10 cellular contexts compared by ENCODE assay signal in the genomic region with DNA sequence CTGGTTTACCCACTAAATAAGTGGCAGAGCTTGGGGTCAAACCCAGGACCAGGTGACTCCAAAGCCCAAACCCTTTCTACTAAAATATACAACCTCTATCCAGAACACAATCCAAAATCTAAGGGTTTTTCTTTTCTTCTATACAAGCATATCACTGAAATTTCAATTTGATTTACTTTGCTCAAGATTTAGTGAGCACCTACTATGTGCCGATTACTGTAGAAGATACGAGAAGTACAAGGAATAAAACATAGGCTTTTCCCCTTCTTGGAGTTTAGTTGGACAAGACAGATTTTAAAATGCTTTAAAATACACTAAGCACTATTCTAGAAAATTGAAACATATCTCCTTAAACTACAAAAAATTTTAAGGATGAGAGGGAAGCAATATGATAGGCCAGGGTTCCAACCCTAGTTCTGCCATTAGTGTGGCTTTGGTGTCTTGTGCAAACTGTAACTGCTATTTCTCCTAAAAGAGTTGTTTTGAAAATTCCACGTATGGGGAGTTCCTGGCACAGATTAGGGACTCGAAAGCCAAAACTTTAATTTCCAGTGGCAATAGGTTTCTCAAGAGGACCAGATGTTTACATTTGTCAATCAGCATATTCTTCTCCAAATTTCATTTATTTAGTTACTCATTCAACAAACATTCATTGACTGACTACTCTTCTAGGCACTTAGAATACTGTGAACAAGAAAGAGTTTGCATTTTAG. TPM values are rescaled to one million over a fixed set of nuclear protein-coding genes. Genes with fewer than 3 reads are reported as not detected.
DNase-seq lines count a peak whose midpoint lies in the region; ATAC-seq, FAIRE-seq and TF ChIP-seq lines count a peak whose summit lies in the region.
"Had no signal": no experiment of that assay in that cellular context is flagged by ENCODE, and none has a peak within 500 bp of the region (broad histone marks: within the 10 kb centered on the region; RNA-seq: fewer than 3 reads in every experiment).

No MANE protein-coding gene starts in this region.

- no peaks in the 10 kb centered on the region for H3K9me3 ChIP-seq in iPS-20b (ENCODE audit: insufficient read depth, low read depth, low read length)
- no peaks in the 10 kb centered on the region for H3K9me3 ChIP-seq in tibial artery

- TF ChIP-seq CTCF in tibial artery (IDR thresholded peaks at IDR 0.05): no peak

- peaks cover 7% of the 10 kb centered on the region for H3K36me3 Mint-ChIP-seq in activated naive CD4-positive, alpha-beta T cell treated with anti-CD3 and anti-CD28 coated beads for 36 hours (ENCODE audit: low read depth)
- peaks cover 9% of the 10 kb centered on the region for H3K36me3 Mint-ChIP-seq in activated CD4-positive, alpha-beta memory T cell treated with anti-CD3 and anti-CD28 coated beads for 36 hours

- POLR2A ChIA-PET in activated CD4-positive, alpha-beta memory T cell treated with anti-CD3 and anti-CD28 coated beads for 36 hours (lab: Charles Lee): no interaction called here

- intact Hi-C loops in activated naive CD4-positive, alpha-beta T cell treated with anti-CD3 and anti-CD28 coated beads for 36 hours (cut with micrococcal nuclease): loop anchor here (5.0 to 10.0 kb wide), 6 partner anchors 443 to 914 kb away; a partner anchor contains a TSS
- intact Hi-C loops in activated CD4-positive, alpha-beta memory T cell treated with anti-CD3 and anti-CD28 coated beads for 36 hours (cut with micrococcal nuclease): loop anchor here (2.0 to 10.0 kb wide), 4 partner anchors 483 to 1053 kb away; a partner anchor contains a TSS
- intact Hi-C loops in tibial artery (cut with DNase I; ENCODE audit: low total_unique reads): loop anchor here (10.0 kb wide), 1 partner anchor 1663 kb away; no protein-coding TSS in a partner anchor

- H3K4me1 ChIP-seq in iPS-20b (ENCODE audit: insufficient read depth, low read length) (peaks cover 8% of the 10 kb centered on the region), tibial artery (peaks cover 0 to 59% (median 29%) of the 10 kb centered on the region in 4 donors)

- TF ChIP-seq POLR2A in GM12891 (IDR thresholded peaks at IDR 0.05; ENCODE audit: low read depth, low read length): no peak

- no peak overlapping the region for H3K27ac ChIP-seq in iPS-20b (ENCODE audit: low read length)
- H3K27ac ChIP-seq in tibial artery: peak overlapping the region; percentile 88 to 96

- no peaks in the 10 kb centered on the region for H3K9me3 Mint-ChIP-seq in activated naive CD4-positive, alpha-beta T cell treated with anti-CD3 and anti-CD28 coated beads for 36 hours
- no peaks in the 10 kb centered on the region for H3K9me3 Mint-ChIP-seq in activated CD4-positive, alpha-beta memory T cell treated with anti-CD3 and anti-CD28 coated beads for 36 hours

- no peak for ATAC-seq in GM18868 (IDR thresholded peaks at IDR 0.05; ENCODE audit: unreplicated experiment)

- FAIRE-seq in GM12891 (lab: Jason Lieb, UNC): no peak
- FAIRE-seq: colon had no signal

- H3K9ac ChIP-seq in iPS-20b (ENCODE audit: low read depth, low read length): no peak overlapping the region

- peak overlapping the region; percentile 39 for H3K4me3 Mint-ChIP-seq in activated naive CD4-positive, alpha-beta T cell treated with anti-CD3 and anti-CD28 coated beads for 36 hours
- H3K4me3 Mint-ChIP-seq in activated CD4-positive, alpha-beta memory T cell treated with anti-CD3 and anti-CD28 coated beads for 36 hours: peak overlapping the region; percentile 46

- CTCF ChIA-PET in activated naive CD4-positive, alpha-beta T cell treated with anti-CD3 and anti-CD28 coated beads for 36 hours (lab: Charles Lee): no interaction called here
- CTCF ChIA-PET in activated CD4-positive, alpha-beta memory T cell treated with anti-CD3 and anti-CD28 coated beads for 36 hours (lab: Charles Lee): no interaction called here

- H3K27ac Mint-ChIP-seq in activated naive CD4-positive, alpha-beta T cell treated with anti-CD3 and anti-CD28 coated beads for 36 hours: no peak overlapping the region
- no peak overlapping the region for H3K27ac Mint-ChIP-seq in activated CD4-positive, alpha-beta memory T cell treated with anti-CD3 and anti-CD28 coated beads for 36 hours

- DNase-seq in activated naive CD4-positive, alpha-beta T cell treated with anti-CD3 and anti-CD28 coated beads for 36 hours: no peak
- no peak for DNase-seq in activated naive CD4-positive, alpha-beta T cell treated with anti-CD3 and anti-CD28 coated beads, Interleukin-2, amount 50 U/mL, for 16 hours
- no peak for DNase-seq in activated CD4-positive, alpha-beta memory T cell treated with anti-CD3 and anti-CD28 coated beads for 36 hours
- no peak for DNase-seq in tibial artery
- DNase-seq in GM12891 (ENCODE audit: insufficient read length, low spot score): no peak
- DNase-seq in NCI-H82 (lab: John Stamatoyannopoulos, UW): no peak
- DNase-seq: DMS 273 treated with DMSO at 0.1 percent for 48 hours had no signal

- H3K4me3 ChIP-seq in iPS-20b (ENCODE audit: low read length) (0 out of 2 replicates have a peak overlapping the region, but pooled peaks have one; percentile 19), tibial artery (peak overlapping the region; percentile 76 to 88)

- peaks cover 47% of the 10 kb centered on the region for H3K4me1 Mint-ChIP-seq in activated naive CD4-positive, alpha-beta T cell treated with anti-CD3 and anti-CD28 coated beads for 36 hours (ENCODE audit: low read depth)
- peaks cover 47% of the 10 kb centered on the region for H3K4me1 Mint-ChIP-seq in activated CD4-positive, alpha-beta memory T cell treated with anti-CD3 and anti-CD28 coated beads for 36 hours (ENCODE audit: low read depth)

- H3K36me3 ChIP-seq in iPS-20b (ENCODE audit: insufficient read depth, low read depth, low read length) (peaks cover 10% of the 10 kb centered on the region; the same call in 1 of the 2 replicates), tibial artery (peaks cover 0 to 12% (median 10%) of the 10 kb centered on the region in 3 donors)

- H3K27me3 ChIP-seq in iPS-20b (ENCODE audit: insufficient read depth, low read length): no peaks in the 10 kb centered on the region
- H3K27me3 ChIP-seq in tibial artery: no peaks in the 10 kb centered on the region

- no peaks in the 10 kb centered on the region for H3K27me3 Mint-ChIP-seq in activated naive CD4-positive, alpha-beta T cell treated with anti-CD3 and anti-CD28 coated beads for 36 hours (ENCODE audit: low read depth)
- no peaks in the 10 kb centered on the region for H3K27me3 Mint-ChIP-seq in activated CD4-positive, alpha-beta memory T cell treated with anti-CD3 and anti-CD28 coated beads for 36 hours

TF ChIP-seq in GM12891, 5 proteins besides CTCF, POLR2A, EP300 and RAD21:
- no peak for TF ChIP-seq SPI1 (IDR thresholded peaks at IDR 0.05; ENCODE audit: low read depth, low read length)
- TF ChIP-seq TAF1 (IDR thresholded peaks at IDR 0.05; ENCODE audit: low read depth, low read length): no peak
- no peak for TF ChIP-seq POLR2AphosphoS5 (IDR thresholded peaks at IDR 0.05; ENCODE audit: low read depth, low read length)
- TF ChIP-seq PAX5 (IDR thresholded peaks at IDR 0.05; ENCODE audit: insufficient read depth, low read length, severe bottlenecking): no peak
- TF ChIP-seq POU2F2 (IDR thresholded peaks at IDR 0.05; ENCODE audit: low read depth, low read length): no peak

RNA-seq across cellular contexts. Expression of a gene that starts 2.6 kb away (rescaled TPM):
- total RNA-seq in activated naive CD4-positive, alpha-beta T cell treated with anti-CD3 and anti-CD28 coated beads for 36 hours: 1 to 10 TPM; 7.0 to 7.6 TPM
- total RNA-seq in activated CD4-positive, alpha-beta memory T cell treated with anti-CD3 and anti-CD28 coated beads for 36 hours: 1 to 10 TPM; 7.8 to 7.9 TPM
- 8.9 TPM for polyA plus RNA-seq in GM12891 (2012; ENCODE audit: low read depth, missing spikeins)

RNA-seq across cellular contexts. Expression of a gene that starts 2.8 kb away (rescaled TPM):
- 10 to 100 TPM; 15.2 to 15.6 TPM for total RNA-seq in activated naive CD4-positive, alpha-beta T cell treated with anti-CD3 and anti-CD28 coated beads for 36 hours
- 10 to 100 TPM; 21.0 to 26.4 TPM for total RNA-seq in activated CD4-positive, alpha-beta memory T cell treated with anti-CD3 and anti-CD28 coated beads for 36 hours
- 21.2 TPM for polyA plus RNA-seq in GM12891 (2012; ENCODE audit: low read depth, missing spikeins)

RNA-seq across cellular contexts. Expression of a gene that starts 16.4 kb away (rescaled TPM):
- total RNA-seq in activated naive CD4-positive, alpha-beta T cell treated with anti-CD3 and anti-CD28 coated beads for 36 hours: under 1 TPM; 0.64 to 0.67 TPM
- total RNA-seq in activated CD4-positive, alpha-beta memory T cell treated with anti-CD3 and anti-CD28 coated beads for 36 hours: under 1 TPM; 0.51 to 0.74 TPM
- 0.37 TPM for polyA plus RNA-seq in GM12891 (2012; ENCODE audit: low read depth, missing spikeins)
